ENCODE assay signal across 10 cellular contexts in the genomic region with DNA sequence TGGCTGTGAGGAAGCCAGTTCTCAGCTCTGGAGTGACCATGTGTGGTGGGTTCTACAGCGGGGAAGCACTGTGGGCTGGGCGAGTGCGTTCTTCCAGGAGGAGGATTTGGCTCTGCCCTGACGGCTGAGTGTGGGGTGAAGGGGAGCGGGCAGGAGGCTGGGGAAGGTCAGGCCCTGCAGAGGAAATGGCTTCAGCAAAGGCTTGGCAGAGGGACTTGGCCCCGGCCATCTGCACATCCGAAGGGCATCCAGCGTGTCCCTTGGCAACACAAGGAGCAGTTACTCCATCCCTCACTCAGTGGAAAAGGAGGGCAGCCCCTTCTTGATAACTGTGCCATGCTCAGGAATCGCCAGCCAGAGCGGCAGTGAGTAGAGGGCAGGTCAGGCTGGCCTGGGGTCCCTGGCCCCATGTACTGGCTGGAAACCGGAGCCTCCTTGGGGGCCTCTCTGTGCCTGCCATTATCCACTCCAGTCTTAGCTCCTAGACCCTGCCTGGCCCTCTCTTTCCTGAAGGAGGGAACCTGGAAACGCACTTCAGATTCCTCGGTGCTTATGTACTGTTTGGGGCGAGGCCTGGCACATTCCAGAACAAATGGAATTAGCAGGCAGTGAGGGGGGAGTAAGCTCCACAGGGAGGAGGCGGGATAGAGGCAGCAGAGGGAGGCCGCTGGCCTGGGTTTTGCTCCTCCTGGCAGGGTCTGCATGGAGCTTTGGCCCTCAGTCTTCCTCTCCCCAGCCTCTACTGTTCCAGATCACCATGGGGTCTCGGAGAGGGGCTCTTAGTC.
DNase-seq lines count a peak whose midpoint lies in the region; ATAC-seq and TF ChIP-seq lines count a peak whose summit lies in the region.
"Had no signal": no experiment of that assay in that cellular context is flagged by ENCODE, and none has a peak within 500 bp of the region (broad histone marks: within the 10 kb centered on the region; RNA-seq: fewer than 3 reads in every experiment).

No MANE protein-coding gene starts in this region.

- TF ChIP-seq CTCF in PC-9 (conservative IDR thresholded peaks at IDR 0.05) = no peak
- no peak for TF ChIP-seq CTCF in mesothelial cell of epicardium (IDR thresholded peaks at IDR 0.05; ENCODE audit: unreplicated experiment)
- no peak for TF ChIP-seq CTCF in transverse colon (IDR thresholded peaks at IDR 0.05)
- no peak for TF ChIP-seq CTCF in GM20000 (IDR thresholded peaks at IDR 0.05; ENCODE audit: extremely low read depth, missing control alignments)

- POLR2A ChIA-PET in PC-9 (lab: Charles Lee; ENCODE audit: unreplicated experiment) = interaction anchor here (0.6 kb wide), 1 partner anchor 44 kb away, joined by 4 read pairs; no protein-coding TSS in a partner anchor

- no peak for TF ChIP-seq EP300 in transverse colon (IDR thresholded peaks at IDR 0.05; ENCODE audit: low read depth)

- CTCF ChIA-PET in PC-9 (lab: Charles Lee) = no interaction called here

- H3K27me3 ChIP-seq in PC-9 (ENCODE audit: insufficient read depth, low read depth) (no peaks in the 10 kb centered on the region), transverse colon (no peaks in the 10 kb centered on the region)

- no peaks in the 10 kb centered on the region for H3K9me2 ChIP-seq in PC-9 (ENCODE audit: insufficient read depth)

- WGBS in transverse colon (ENCODE audit: low coverage in 1 of 2), 2 donors = 0 to 72% methylated on average over 1 to 17 of the region's 17 CpGs

- no peak overlapping the region for H3K4me3 ChIP-seq in PC-9
- H3K4me3 ChIP-seq in transverse colon = no peak overlapping the region

- H3K79me2 ChIP-seq in PC-9 (ENCODE audit: low read depth) = no peaks in the 10 kb centered on the region

- peak overlapping the region; percentile 16; the same call in 1 of the 2 replicates for H3K4me2 ChIP-seq in PC-9

- no peaks in the 10 kb centered on the region for H4K20me1 ChIP-seq in PC-9 (ENCODE audit: insufficient read depth)

- no peak overlapping the region for H2AFZ ChIP-seq in PC-9

- intact Hi-C loops in PC-9 (cut with micrococcal nuclease; ENCODE audit: unreplicated experiment) (no loop called here), transverse colon (cut with DNase I; ENCODE audit: low total_unique reads) (no loop called here)

- DNase-seq in PC-9 (no peak), mesothelial cell of epicardium (ENCODE audit: low spot score in 2 of 2, unreplicated experiment in 2 of 2) (no peak), transverse colon (no peak), A172 (ENCODE audit: low spot score) (no peak), NCI-H526 treated with DMSO at 0.1 percent for 48 hours (lab: John Stamatoyannopoulos, UW) (no peak), GM20000 (ENCODE audit: low spot score) (no peak)
- DNase-seq: stimulated activated CD4-positive, alpha-beta T cell treated with anti-CD3 and anti-CD28 coated beads, Interleukin-12 subunit alpha, Interleukin-12 subunit beta, amount 100 ng/mL, for 4 hours had no signal

- BruUV-seq in PC-9 (replicated peaks; lab: Mats Ljungman, UMichigan) = no TSS peak

- H3K4me3 Mint-ChIP-seq in mesothelial cell of epicardium = no peak overlapping the region
- H3K4me3 Mint-ChIP-seq: dendritic cell treated with granulocyte-macrophage colony-stimulating factor and Interleukin-4, amounts not matched to agents 40 ng/mL and 50 ng/mL, for 4 days; stimulated activated memory B cell treated with anti-CD40 and anti-IgM and Interleukin-4, amounts not matched to agents 10 μg/mL and 1 μg/mL and 100 μg/mL, for 72 hours had no signal

- peaks cover 3% of the 10 kb centered on the region for H3K27me3 Mint-ChIP-seq in mesothelial cell of epicardium (ENCODE audit: low read depth)

- H3K4me1 ChIP-seq in PC-9 (replicated peaks; ENCODE audit: insufficient read depth) (peaks cover 46% of the 10 kb centered on the region), transverse colon (peaks cover 0 to 18% (median 2%) of the 10 kb centered on the region in 4 donors)

- no peaks in the 10 kb centered on the region for H3K9me3 Mint-ChIP-seq in mesothelial cell of epicardium
- H3K9me3 Mint-ChIP-seq: dendritic cell treated with granulocyte-macrophage colony-stimulating factor and Interleukin-4, amounts not matched to agents 40 ng/mL and 50 ng/mL, for 4 days; stimulated activated memory B cell treated with anti-CD40 and anti-IgM and Interleukin-4, amounts not matched to agents 10 μg/mL and 1 μg/mL and 100 μg/mL, for 72 hours had no signal

- TF ChIP-seq POLR2A in transverse colon (IDR thresholded peaks at IDR 0.05) = no peak

- H3K27ac ChIP-seq in PC-9 (no peak overlapping the region), transverse colon (peak overlapping the region in 3 of 4 donors; percentile 13 to 25 (median 21))

- H3K9me3 ChIP-seq in PC-9 (ENCODE audit: insufficient read depth, low read depth) = no peaks in the 10 kb centered on the region
- H3K9me3 ChIP-seq in transverse colon = no peaks in the 10 kb centered on the region

- no peaks in the 10 kb centered on the region for H3K36me3 ChIP-seq in PC-9 (ENCODE audit: low read depth)
- H3K36me3 ChIP-seq in transverse colon = no peaks in the 10 kb centered on the region

- in situ Hi-C loops in transverse colon (cut with MboI; ENCODE audit: low pct_ligation_motif_present in 1 of 4, low pct_unique_long_range_greater_than_20kb in 1 of 4, low sequenced_read_pairs in 3 of 4) = no loop called here

- H3K27ac Mint-ChIP-seq in mesothelial cell of epicardium = peak overlapping the region; percentile 66
- H3K27ac Mint-ChIP-seq: dendritic cell treated with granulocyte-macrophage colony-stimulating factor and Interleukin-4, amounts not matched to agents 40 ng/mL and 50 ng/mL, for 4 days; stimulated activated memory B cell treated with anti-CD40 and anti-IgM and Interleukin-4, amounts not matched to agents 10 μg/mL and 1 μg/mL and 100 μg/mL, for 72 hours had no signal

- no peaks in the 10 kb centered on the region for H3K36me3 Mint-ChIP-seq in mesothelial cell of epicardium
- H3K36me3 Mint-ChIP-seq: stimulated activated memory B cell treated with anti-CD40 and anti-IgM and Interleukin-4, amounts not matched to agents 10 μg/mL and 1 μg/mL and 100 μg/mL, for 72 hours had no signal

- peaks cover 43% of the 10 kb centered on the region for H3K4me1 Mint-ChIP-seq in mesothelial cell of epicardium

- ATAC-seq in esophagus mucosa = peak; percentile 13
- ATAC-seq: stimulated activated memory B cell treated with anti-CD40 and anti-IgM and Interleukin-4, amounts not matched to agents 10 μg/mL and 1 μg/mL and 100 μg/mL, for 72 hours had no signal

- peaks cover 9% of the 10 kb centered on the region; the same call in 1 of the 2 replicates for H3F3A ChIP-seq in PC-9 (ENCODE audit: insufficient read depth, low read depth)
